ENCODE assay signal across 8 cellular contexts in genomic region chr7:18508441-18509427, GRCh38. TPM values are rescaled to one million over a fixed set of nuclear protein-coding genes. Genes with fewer than 3 reads are reported as not detected.
DNase-seq lines count a peak whose midpoint lies in the region; ATAC-seq lines count a peak whose summit lies in the region.

No MANE protein-coding gene starts in this region.

- H3K36me3 ChIP-seq in SJSA1: peaks cover 14% of the 10 kb centered on the region

- peak overlapping the region; percentile 99 for H3K27ac Mint-ChIP-seq in stimulated activated naive B cell treated with anti-CD40 and anti-IgM and Interleukin-4, amounts not matched to agents 10 μg/mL and 1 μg/mL and 100 μg/mL, for 72 hours

- H3K4me3 ChIP-seq in SJSA1: peak overlapping the region; percentile 46

- peaks cover 38 to 76% of the 10 kb centered on the region in 2 donors for H3K4me1 Mint-ChIP-seq in stimulated activated naive B cell treated with anti-CD40 and anti-IgM and Interleukin-4, amounts not matched to agents 10 μg/mL and 1 μg/mL and 100 μg/mL, for 72 hours

- H3K9me3 ChIP-seq in SJSA1 (replicated peaks): no peaks in the 10 kb centered on the region

- intact Hi-C loops in Right ventricle myocardium superior (cut with DNase I): no loop called here

- peaks cover 43% of the 10 kb centered on the region for H3K4me1 ChIP-seq in SJSA1 (replicated peaks)

- H3K4me3 Mint-ChIP-seq in stimulated activated naive B cell treated with anti-CD40 and anti-IgM and Interleukin-4, amounts not matched to agents 10 μg/mL and 1 μg/mL and 100 μg/mL, for 72 hours: peak overlapping the region; percentile 76 to 81

- DNase-seq in AG20443 (ENCODE audit: low spot score) (peak; percentile 78), SJSA1 (ENCODE audit: low read depth in 1 of 2, low spot score in 2 of 2) (peak; percentile 88 to 98), Right ventricle myocardium superior (no peak), NK-92 (lab: John Stamatoyannopoulos, UW; ENCODE audit: unreplicated experiment) (no peak), ecto neural progenitor cell (ENCODE audit: low spot score) (no peak)
- no peak for DNase-seq in stimulated activated naive B cell treated with anti-CD40 and anti-IgM and Interleukin-4, amounts not matched to agents 10 μg/mL and 1 μg/mL and 100 μg/mL, for 72 hours

- no peaks in the 10 kb centered on the region for H3K27me3 Mint-ChIP-seq in stimulated activated naive B cell treated with anti-CD40 and anti-IgM and Interleukin-4, amounts not matched to agents 10 μg/mL and 1 μg/mL and 100 μg/mL, for 72 hours

- peak overlapping the region; percentile 100 for H3K27ac ChIP-seq in SJSA1

- no peaks in the 10 kb centered on the region for H3K27me3 ChIP-seq in SJSA1 (replicated peaks)

- H3K9me3 Mint-ChIP-seq in stimulated activated naive B cell treated with anti-CD40 and anti-IgM and Interleukin-4, amounts not matched to agents 10 μg/mL and 1 μg/mL and 100 μg/mL, for 72 hours: no peaks in the 10 kb centered on the region

- peaks cover 16 to 39% of the 10 kb centered on the region in 2 donors for H3K36me3 Mint-ChIP-seq in stimulated activated naive B cell treated with anti-CD40 and anti-IgM and Interleukin-4, amounts not matched to agents 10 μg/mL and 1 μg/mL and 100 μg/mL, for 72 hours

- ATAC-seq in GM19023 (IDR thresholded peaks at IDR 0.05; ENCODE audit: unreplicated experiment): peak; percentile 85
- ATAC-seq in HG03097 (IDR thresholded peaks at IDR 0.05; ENCODE audit: low FRiP score, unreplicated experiment): peak; percentile 77
- peak; percentile 72 for ATAC-seq in Right ventricle myocardium superior (ENCODE audit: poor library complexity)
- peak; percentile 79 to 80 for ATAC-seq in stimulated activated naive B cell treated with anti-CD40 and anti-IgM and Interleukin-4, amounts not matched to agents 10 μg/mL and 1 μg/mL and 100 μg/mL, for 72 hours (replicated peaks)

RNA-seq across cellular contexts. Expression of gene HDAC9, which starts 13.2 kb away (rescaled TPM):
- 63.3 and 79.1 TPM in 2 replicates for total RNA-seq in SJSA1 (2014; rRNA removed; shearing (Covaris generic))
- 22.8 TPM for total RNA-seq in Right ventricle myocardium superior

Comparison
In these comparisons a context has a peak if more than half of its experiments do, and no peak if none do; other contexts are left out.
1. DNase-seq: peak in AG20443 (single experiment) and SJSA1 (2 of 2); none in Right ventricle myocardium superior (single experiment), stimulated activated naive B cell treated with anti-CD40 and anti-IgM and Interleukin-4, amounts not matched to agents 10 μg/mL and 1 μg/mL and 100 μg/mL, for 72 hours (single experiment), NK-92 (single experiment) and ecto neural progenitor cell (single experiment).
2. Peak in every context shown above with its lines, with median percentiles within 50 percentile points of each other: ATAC-seq.